ENCODE assay signal across 31 cellular contexts in genomic region chr2:215361211-215361875, GRCh38. TPM values are rescaled to one million over a fixed set of nuclear protein-coding genes. Genes with fewer than 3 reads are reported as not detected.
DNase-seq lines count a peak whose midpoint lies in the region; ATAC-seq, FAIRE-seq and TF ChIP-seq lines count a peak whose summit lies in the region.
"Had no signal": no experiment of that assay in that cellular context is flagged by ENCODE, and none has a peak within 500 bp of the region (broad histone marks: within the 10 kb centered on the region; RNA-seq: fewer than 3 reads in every experiment).

No MANE protein-coding gene starts in this region.

- H3K4me1 Mint-ChIP-seq in MCF 10A (ENCODE audit: insufficient read depth, unreplicated experiment) (peaks cover 6% of the 10 kb centered on the region), astrocyte (ENCODE audit: low read depth, unreplicated experiment) (peaks cover 31% of the 10 kb centered on the region)
- H3K4me1 Mint-ChIP-seq in activated CD4-positive, alpha-beta T cell treated with anti-CD3 and anti-CD28 coated beads, Interleukin-2, amount 10 ng/mL, durations not matched to agents 7 days and 5 days: no peaks in the 10 kb centered on the region
- H3K4me1 Mint-ChIP-seq: activated CD4-positive, alpha-beta T cell treated with anti-CD3 and anti-CD28 coated beads for 36 hours; activated naive CD8-positive, alpha-beta T cell treated with anti-CD3 and anti-CD28 coated beads, Interleukin-2, amount 10 ng/mL, durations not matched to agents 7 days and 5 days; T-helper 17 cell had no signal

- H3K36me3 ChIP-seq in breast epithelium: no peaks in the 10 kb centered on the region
- peaks cover 72% of the 10 kb centered on the region for H3K36me3 ChIP-seq in astrocyte (ENCODE audit: insufficient read depth, low read length)
- H3K36me3 ChIP-seq: neutrophil, prostate gland had no signal

- no peaks in the 10 kb centered on the region for H3K27me3 ChIP-seq in breast epithelium
- no peaks in the 10 kb centered on the region for H3K27me3 ChIP-seq in astrocyte (ENCODE audit: insufficient read depth, low read length)
- H3K27me3 ChIP-seq: neutrophil had no signal

- intact Hi-C loops in MCF 10A (cut with micrococcal nuclease): no loop called here
- intact Hi-C loops in breast epithelium (cut with DNase I; ENCODE audit: low total_unique reads): no loop called here

- CTCF ChIA-PET in MCF 10A (lab: Yijun Ruan, JAX): no interaction called here
- CTCF ChIA-PET in activated CD4-positive, alpha-beta T cell treated with anti-CD3 and anti-CD28 coated beads, Interleukin-2, amount 10 ng/mL, durations not matched to agents 7 days and 5 days (lab: Charles Lee): no interaction called here

- no peak overlapping the region for H3K9ac ChIP-seq in astrocyte (ENCODE audit: low read length)
- H3K9ac ChIP-seq: KMS-11 had no signal

- H3K36me3 Mint-ChIP-seq in MCF 10A (ENCODE audit: insufficient read depth, unreplicated experiment) (peaks cover 52% of the 10 kb centered on the region), astrocyte (ENCODE audit: low read depth, unreplicated experiment) (peaks cover 27% of the 10 kb centered on the region)
- peaks cover 16% of the 10 kb centered on the region for H3K36me3 Mint-ChIP-seq in activated CD4-positive, alpha-beta T cell treated with anti-CD3 and anti-CD28 coated beads, Interleukin-2, amount 10 ng/mL, durations not matched to agents 7 days and 5 days (ENCODE audit: low read depth)

- H3K4me1 ChIP-seq in breast epithelium: no peaks in the 10 kb centered on the region
- H3K4me1 ChIP-seq in astrocyte (ENCODE audit: insufficient read depth, low read length): no peaks in the 10 kb centered on the region
- H3K4me1 ChIP-seq: prostate gland had no signal

- POLR2A ChIA-PET in MCF 10A (lab: Yijun Ruan, JAX): no interaction called here
- POLR2A ChIA-PET in activated CD4-positive, alpha-beta T cell treated with anti-CD3 and anti-CD28 coated beads, Interleukin-2, amount 10 ng/mL, durations not matched to agents 7 days and 5 days (lab: Charles Lee): no interaction called here

- H3K27ac ChIP-seq in breast epithelium: no peak overlapping the region
- no peak overlapping the region for H3K27ac ChIP-seq in astrocyte (ENCODE audit: low read depth, low read length)
- H3K27ac ChIP-seq: KMS-11, neutrophil, prostate gland, RWPE1, thoracic aorta had no signal

- TF ChIP-seq CTCF in MCF 10A (IDR thresholded peaks at IDR 0.05; ENCODE audit: unreplicated experiment) (no peak), breast epithelium (IDR thresholded peaks at IDR 0.05) (no peak), astrocyte (IDR thresholded peaks at IDR 0.05; ENCODE audit: insufficient read depth, low read depth, low read length) (no peak)

- no peak overlapping the region for H2AFZ ChIP-seq in astrocyte (ENCODE audit: low read depth, low read length)

- no peak overlapping the region for H3K4me3 Mint-ChIP-seq in MCF 10A (ENCODE audit: unreplicated experiment)
- H3K4me3 Mint-ChIP-seq in astrocyte (ENCODE audit: unreplicated experiment): no peak overlapping the region
- H3K4me3 Mint-ChIP-seq in activated CD4-positive, alpha-beta T cell treated with anti-CD3 and anti-CD28 coated beads, Interleukin-2, amount 10 ng/mL, durations not matched to agents 7 days and 5 days: no peak overlapping the region
- H3K4me3 Mint-ChIP-seq: activated CD4-positive, alpha-beta T cell treated with anti-CD3 and anti-CD28 coated beads for 36 hours; activated naive CD8-positive, alpha-beta T cell treated with anti-CD3 and anti-CD28 coated beads, Interleukin-2, amount 10 ng/mL, durations not matched to agents 7 days and 5 days; B cell; CD8-positive, alpha-beta T cell; stimulated activated naive CD8-positive, alpha-beta T cell treated with anti-CD3 and anti-CD28 coated beads, Interleukin-15, Interleukin-2, amounts not matched to agents 100 ng/mL and 50 ng/mL, for 24 hours; T-helper 17 cell had no signal

- ATAC-seq in HG02981 (IDR thresholded peaks at IDR 0.05; ENCODE audit: unreplicated experiment): no peak
- ATAC-seq in HG03571 (IDR thresholded peaks at IDR 0.05; ENCODE audit: unreplicated experiment): no peak
- ATAC-seq: activated CD4-positive, alpha-beta T cell treated with anti-CD3 and anti-CD28 coated beads for 36 hours; CD8-positive, alpha-beta T cell; left colon; SK-N-SH treated with all-trans-retinoic acid at 6 μM for 48 hours; T-helper 17 cell had no signal

- no peak for TF ChIP-seq POLR2A in breast epithelium (IDR thresholded peaks at IDR 0.05)

- H3K9me3 Mint-ChIP-seq in MCF 10A (ENCODE audit: unreplicated experiment): no peaks in the 10 kb centered on the region
- no peaks in the 10 kb centered on the region for H3K9me3 Mint-ChIP-seq in astrocyte (ENCODE audit: unreplicated experiment)
- no peaks in the 10 kb centered on the region for H3K9me3 Mint-ChIP-seq in activated CD4-positive, alpha-beta T cell treated with anti-CD3 and anti-CD28 coated beads, Interleukin-2, amount 10 ng/mL, durations not matched to agents 7 days and 5 days
- H3K9me3 Mint-ChIP-seq: activated naive CD8-positive, alpha-beta T cell treated with anti-CD3 and anti-CD28 coated beads, Interleukin-2, amount 10 ng/mL, durations not matched to agents 7 days and 5 days; CD8-positive, alpha-beta T cell; stimulated activated naive CD8-positive, alpha-beta T cell treated with anti-CD3 and anti-CD28 coated beads, Interleukin-15, Interleukin-2, amounts not matched to agents 100 ng/mL and 50 ng/mL, for 24 hours had no signal

- DNase-seq in MCF 10A (ENCODE audit: unreplicated experiment): no peak
- DNase-seq in breast epithelium (ENCODE audit: low spot score in 2 of 2): no peak
- DNase-seq in astrocyte (ENCODE audit: low read depth): no peak
- peak; percentile 20 for DNase-seq in fibroblast of peridontal ligament (ENCODE audit: extremely low read depth)
- DNase-seq in activated CD4-positive, alpha-beta T cell treated with anti-CD3 and anti-CD28 coated beads, Interleukin-2, amount 10 ng/mL, durations not matched to agents 7 days and 5 days: no peak
- no peak for DNase-seq in stimulated activated CD4-positive, alpha-beta T cell treated with anti-CD3 and anti-CD28 coated beads, Interleukin-15, amount 100 ng/mL, for 24 hours
- DNase-seq: activated CD4-positive, alpha-beta T cell treated with anti-CD3 and anti-CD28 coated beads for 36 hours; activated effector memory CD4-positive, alpha-beta T cell treated with anti-CD3 and anti-CD28 coated beads, Interleukin-2, amount 50 U/mL, for 16 hours; activated naive CD8-positive, alpha-beta T cell treated with anti-CD3 and anti-CD28 coated beads, Interleukin-2, amount 10 ng/mL, durations not matched to agents 7 days and 5 days; activated T-cell treated with anti-CD3 and anti-CD28 coated beads for 4 hours; CD8-positive, alpha-beta T cell; cerebellar nuclear complex; DMS153; foreskin melanocyte; left colon; NCI-H1417 treated with DMSO at 0.1 percent for 48 hours; NCI-H2081 treated with DMSO at 0.1 percent for 48 hours; NCI-H446; NCI-H82; T-helper 17 cell had no signal

- H3K4me3 ChIP-seq in breast epithelium: no peak overlapping the region
- no peak overlapping the region for H3K4me3 ChIP-seq in astrocyte (ENCODE audit: insufficient read depth, low read depth, low read length)
- H3K4me3 ChIP-seq: prostate gland, thoracic aorta had no signal

- no peak overlapping the region for H3K4me2 ChIP-seq in astrocyte (ENCODE audit: low read length)
- H3K4me2 ChIP-seq: KMS-11 had no signal

- H4K20me1 ChIP-seq in astrocyte (ENCODE audit: insufficient read depth, low read length): peaks cover 92% of the 10 kb centered on the region

- no peaks in the 10 kb centered on the region for H3K79me2 ChIP-seq in astrocyte (ENCODE audit: insufficient read depth, low read length)

- BruUV-seq in MCF 10A (replicated peaks; lab: Mats Ljungman, UMichigan): TSS peak; percentile 99

- no peaks in the 10 kb centered on the region for H3K27me3 Mint-ChIP-seq in MCF 10A (ENCODE audit: insufficient read depth, unreplicated experiment)
- H3K27me3 Mint-ChIP-seq in astrocyte (ENCODE audit: low read depth, unreplicated experiment): no peaks in the 10 kb centered on the region
- no peaks in the 10 kb centered on the region for H3K27me3 Mint-ChIP-seq in activated CD4-positive, alpha-beta T cell treated with anti-CD3 and anti-CD28 coated beads, Interleukin-2, amount 10 ng/mL, durations not matched to agents 7 days and 5 days
- H3K27me3 Mint-ChIP-seq: activated CD4-positive, alpha-beta T cell treated with anti-CD3 and anti-CD28 coated beads for 36 hours; activated naive CD8-positive, alpha-beta T cell treated with anti-CD3 and anti-CD28 coated beads, Interleukin-2, amount 10 ng/mL, durations not matched to agents 7 days and 5 days; B cell; stimulated activated naive CD8-positive, alpha-beta T cell treated with anti-CD3 and anti-CD28 coated beads, Interleukin-15, Interleukin-2, amounts not matched to agents 100 ng/mL and 50 ng/mL, for 24 hours; T-helper 17 cell had no signal

- H3K9me3 ChIP-seq in breast epithelium (no peaks in the 10 kb centered on the region), astrocyte (ENCODE audit: insufficient read depth, low read depth, low read length) (no peaks in the 10 kb centered on the region)
- H3K9me3 ChIP-seq: neutrophil, prostate gland, thoracic aorta had no signal

- no peak for FAIRE-seq in astrocyte (lab: Jason Lieb, UNC)
- FAIRE-seq: H1 had no signal

- H3K27ac Mint-ChIP-seq in MCF 10A (ENCODE audit: low read depth, unreplicated experiment) (no peak overlapping the region), astrocyte (ENCODE audit: unreplicated experiment) (peak overlapping the region; percentile 56)
- H3K27ac Mint-ChIP-seq in activated CD4-positive, alpha-beta T cell treated with anti-CD3 and anti-CD28 coated beads, Interleukin-2, amount 10 ng/mL, durations not matched to agents 7 days and 5 days: no peak overlapping the region
- H3K27ac Mint-ChIP-seq: activated CD4-positive, alpha-beta T cell treated with anti-CD3 and anti-CD28 coated beads for 36 hours; activated naive CD8-positive, alpha-beta T cell treated with anti-CD3 and anti-CD28 coated beads, Interleukin-2, amount 10 ng/mL, durations not matched to agents 7 days and 5 days; B cell; CD8-positive, alpha-beta T cell; stimulated activated naive CD8-positive, alpha-beta T cell treated with anti-CD3 and anti-CD28 coated beads, Interleukin-15, Interleukin-2, amounts not matched to agents 100 ng/mL and 50 ng/mL, for 24 hours; T-helper 17 cell had no signal

RNA-seq across cellular contexts. Expression of gene ATIC, which starts 49.5 kb away (rescaled TPM):
- total RNA-seq in MCF 10A (2022) (216 and 297 TPM in 2 replicates), breast epithelium (10 to 100 TPM; 32.2 to 54.1 (median 33.0) TPM), astrocyte (59.9 and 61.1 TPM in 2 replicates)
- total RNA-seq in activated CD4-positive, alpha-beta T cell treated with anti-CD3 and anti-CD28 coated beads, Interleukin-2, amount 10 ng/mL, durations not matched to agents 7 days and 5 days: 100 to 1,000 TPM; 143 to 179 TPM
